Comparison of ENCODE assay signal across 1 cellular context in genomic region chr3:185815391-185816282, GRCh38.
TF ChIP-seq lines count a peak whose summit lies in the region.

No MANE protein-coding gene starts in this region.

TF ChIP-seq in K562, 482 proteins besides CTCF, POLR2A, EP300 and RAD21 (continued from another document and continues in another):
- TF ChIP-seq VEZF1 (CRISPR knock-in tag; IDR thresholded peaks at IDR 0.05) (peak; percentile 26; the same call in 1 of the 2 replicates), REST (CRISPR knock-in tag; IDR thresholded peaks at IDR 0.05; ENCODE audit: low read depth) (no peak), NFATC3 (IDR thresholded peaks at IDR 0.05) (no peak), ZFPM2 (CRISPR knock-in tag; IDR thresholded peaks at IDR 0.05) (no peak), KLF1 (tag; IDR thresholded peaks at IDR 0.05) (no peak), BACH1 (tag; IDR thresholded peaks at IDR 0.05) (0 out of 2 replicates have a peak, but pooled peaks have one; percentile 31), DMBX1 (CRISPR knock-in tag; IDR thresholded peaks at IDR 0.05; ENCODE audit: borderline replicate concordance) (no peak), SMAD4 (CRISPR knock-in tag; conservative IDR thresholded peaks at IDR 0.05) (0 out of 2 replicates have a peak, but pooled peaks have one; percentile 41), TFE3 (CRISPR knock-in tag; IDR thresholded peaks at IDR 0.05) (no peak), KLF10 (CRISPR knock-in tag; IDR thresholded peaks at IDR 0.05) (no peak), TEAD4 (IDR thresholded peaks at IDR 0.05; ENCODE audit: low read length) (peak; percentile 53; the same call in 1 of the 2 replicates), TEAD4 (CRISPR knock-in tag; IDR thresholded peaks at IDR 0.05; ENCODE audit: borderline replicate concordance) (no peak), ZNF609 (CRISPR knock-in tag; IDR thresholded peaks at IDR 0.05; ENCODE audit: borderline replicate concordance) (no peak), ATF1 (CRISPR knock-in tag; IDR thresholded peaks at IDR 0.05) (no peak), ATF1 (tag; IDR thresholded peaks at IDR 0.05) (peak; percentile 65), ZNF232 (CRISPR knock-in tag; IDR thresholded peaks at IDR 0.05) (no peak), MEIS2 (IDR thresholded peaks at IDR 0.05; ENCODE audit: partially characterized antibody) (peak; percentile 66), HDAC1 (IDR thresholded peaks at IDR 0.05) (peak in 1 of 2 experiments; percentile 76; a peak in 3 of 4 replicates), MECOM (CRISPR knock-in tag; IDR thresholded peaks at IDR 0.05) (no peak), SIN3B (IDR thresholded peaks at IDR 0.05; ENCODE audit: low read depth) (no peak), CTCFL (IDR thresholded peaks at IDR 0.05; ENCODE audit: borderline replicate concordance, insufficient read depth, low read depth, low read length, poor library complexity, severe bottlenecking) (no peak), PBX2 (CRISPR knock-in tag; IDR thresholded peaks at IDR 0.05; ENCODE audit: low read depth) (no peak), PBX2 (tag; conservative IDR thresholded peaks at IDR 0.05; ENCODE audit: low read depth) (peak; percentile 30; the same call in 1 of the 2 replicates), CBX2 (IDR thresholded peaks at IDR 0.05; ENCODE audit: insufficient read depth, low read length, poor library complexity, severe bottlenecking) (no peak), ZNF41 (CRISPR knock-in tag; conservative IDR thresholded peaks at IDR 0.05) (no peak), NR2C1 (IDR thresholded peaks at IDR 0.05) (0 out of 2 replicates have a peak, but pooled peaks have one; percentile 47), NR2C1 (tag; IDR thresholded peaks at IDR 0.05) (no peak), TRIM28 (IDR thresholded peaks at IDR 0.05) (no peak), XRCC5 (IDR thresholded peaks at IDR 0.05; ENCODE audit: low read depth, low read length) (no peak), ZNF124 (CRISPR knock-in tag; IDR thresholded peaks at IDR 0.05) (no peak), TCF15 (CRISPR knock-in tag; IDR thresholded peaks at IDR 0.05) (no peak), ETV6 (IDR thresholded peaks at IDR 0.05; ENCODE audit: borderline replicate concordance in 1 of 2, low read depth in 2 of 2, low read length in 1 of 2) (no peak), ETV6 (CRISPR knock-in tag; IDR thresholded peaks at IDR 0.05; ENCODE audit: borderline replicate concordance) (no peak), NR2C2 (CRISPR knock-in tag; IDR thresholded peaks at IDR 0.05) (no peak), NR2C2 (tag; IDR thresholded peaks at IDR 0.05) (peak; percentile 58), PYGO2 (tag; IDR thresholded peaks at IDR 0.05) (no peak), THRA (IDR thresholded peaks at IDR 0.05) (no peak), SMARCE1 (IDR thresholded peaks at IDR 0.05) (no peak), RBFOX2 (IDR thresholded peaks at IDR 0.05; ENCODE audit: low read depth, low read length) (0 out of 2 replicates have a peak, but pooled peaks have one; percentile 23), SMARCA4 (IDR thresholded peaks at IDR 0.05) (peak; percentile 10; the same call in 1 of the 2 replicates), TRIM25 (IDR thresholded peaks at IDR 0.05; ENCODE audit: borderline replicate concordance) (no peak)
- TF ChIP-seq, protein P1, sequence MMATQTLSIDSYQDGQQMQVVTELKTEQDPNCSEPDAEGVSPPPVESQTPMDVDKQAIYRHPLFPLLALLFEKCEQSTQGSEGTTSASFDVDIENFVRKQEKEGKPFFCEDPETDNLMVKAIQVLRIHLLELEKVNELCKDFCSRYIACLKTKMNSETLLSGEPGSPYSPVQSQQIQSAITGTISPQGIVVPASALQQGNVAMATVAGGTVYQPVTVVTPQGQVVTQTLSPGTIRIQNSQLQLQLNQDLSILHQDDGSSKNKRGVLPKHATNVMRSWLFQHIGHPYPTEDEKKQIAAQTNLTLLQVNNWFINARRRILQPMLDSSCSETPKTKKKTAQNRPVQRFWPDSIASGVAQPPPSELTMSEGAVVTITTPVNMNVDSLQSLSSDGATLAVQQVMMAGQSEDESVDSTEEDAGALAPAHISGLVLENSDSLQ (IDR thresholded peaks at IDR 0.05): peak; percentile 36; the same call in 1 of the 2 replicates
